Comparison of ENCODE assay signal across 30 cellular contexts in genomic region chr3:161400650-161401049, GRCh38. TPM values are rescaled to one million over a fixed set of nuclear protein-coding genes. Genes with fewer than 3 reads are reported as not detected.
"Had no signal": no experiment of that assay in that cellular context is flagged by ENCODE, and none has a peak within 500 bp of the region (broad histone marks: within the 10 kb centered on the region; RNA-seq: fewer than 3 reads in every experiment).

No MANE protein-coding gene starts in this region.

- H3K27ac Mint-ChIP-seq: activated CD4-positive, alpha-beta memory T cell treated with anti-CD3 and anti-CD28 coated beads for 36 hours; activated CD4-positive, alpha-beta T cell treated with anti-CD3 and anti-CD28 coated beads for 36 hours; activated CD4-positive, alpha-beta T cell treated with anti-CD3 and anti-CD28 coated beads, Interleukin-2, amount 10 ng/mL, durations not matched to agents 24 days and 14 days; activated CD8-positive, alpha-beta memory T cell treated with anti-CD3 and anti-CD28 coated beads, Interleukin-2, amount 10 ng/mL, durations not matched to agents 7 days and 5 days; activated CD8-positive, alpha-beta T cell treated with anti-CD3 and anti-CD28 coated beads, Interleukin-2, amount 10 ng/mL, durations not matched to agents 7 days and 5 days; activated naive CD4-positive, alpha-beta T cell treated with anti-CD3 and anti-CD28 coated beads for 36 hours; activated naive CD8-positive, alpha-beta T cell; activated T-helper 1 cell treated with anti-CD3 and anti-CD28 coated beads, Interleukin-12 subunit alpha, Interleukin-12 subunit beta, Interleukin-2, Interleukin-4 antibody, amounts not matched to agents 30 ng/mL and 10 ng/mL and 1 ng/mL, durations not matched to agents 14 hours and 24 hours and 36 hours; activated T-helper 2 cell treated with anti-CD3 and anti-CD28 coated beads, Interferon-gamma antibody, Interleukin-2, Interleukin-4, amounts not matched to agents 10 μg/mL and 5 μg/mL and 100 μg/mL, durations not matched to agents 14 hours and 24 hours and 36 hours; endodermal cell had no signal

- H3K27me3 ChIP-seq: body of pancreas, colonic mucosa had no signal

- H3K27me3 Mint-ChIP-seq: activated CD4-positive, alpha-beta memory T cell treated with anti-CD3 and anti-CD28 coated beads for 36 hours had no signal

- ATAC-seq: activated CD4-positive, alpha-beta T cell treated with anti-CD3 and anti-CD28 coated beads for 36 hours; activated CD8-positive, alpha-beta memory T cell treated with anti-CD3 and anti-CD28 coated beads, Interleukin-2, amount 10 ng/mL, durations not matched to agents 7 days and 5 days; activated CD8-positive, alpha-beta T cell treated with anti-CD3 and anti-CD28 coated beads, Interleukin-2, amount 10 ng/mL, durations not matched to agents 7 days and 5 days; body of pancreas; esophagus mucosa had no signal

- H3K4me1 Mint-ChIP-seq: activated CD8-positive, alpha-beta memory T cell treated with anti-CD3 and anti-CD28 coated beads, Interleukin-2, amount 10 ng/mL, durations not matched to agents 7 days and 5 days had no signal

- H3K36me3 ChIP-seq: colonic mucosa had no signal

- H3K9me3 ChIP-seq: body of pancreas, colonic mucosa had no signal

- H3K27ac ChIP-seq: body of pancreas, colonic mucosa had no signal

- H3K4me3 ChIP-seq: body of pancreas, colonic mucosa had no signal

- DNase-seq: activated CD4-positive, alpha-beta memory T cell treated with anti-CD3 and anti-CD28 coated beads for 36 hours; activated CD4-positive, alpha-beta T cell treated with anti-CD3 and anti-CD28 coated beads for 36 hours; activated CD4-positive, alpha-beta T cell treated with anti-CD3 and anti-CD28 coated beads, Interleukin-2, amount 10 ng/mL, durations not matched to agents 24 days and 14 days; activated CD4-positive, CD25-positive, alpha-beta regulatory T cell; activated CD4-positive, CD25-positive, alpha-beta regulatory T cell treated with anti-CD3 and anti-CD28 coated beads, Interleukin-2, amount 50 U/mL, for 72 hours; activated CD8-positive, alpha-beta memory T cell treated with anti-CD3 and anti-CD28 coated beads, Interleukin-2, amount 10 ng/mL, durations not matched to agents 7 days and 5 days; activated CD8-positive, alpha-beta memory T cell treated with anti-CD3 and anti-CD28 coated beads, Interleukin-2, amount 50 U/mL, for 4 hours; activated CD8-positive, alpha-beta T cell treated with anti-CD3 and anti-CD28 coated beads, Interleukin-2, amount 10 ng/mL, durations not matched to agents 7 days and 5 days; activated effector memory CD4-positive, alpha-beta T cell treated with anti-CD3 and anti-CD28 coated beads, Interleukin-2, amount 50 U/mL, for 16 hours; activated naive CD4-positive, alpha-beta T cell treated with anti-CD3 and anti-CD28 coated beads for 36 hours; activated T-cell treated with anti-CD3 and anti-CD28 coated beads, Interleukin-2, amount 50 U/mL, for 1 hour; activated T-cell treated with anti-CD3 and anti-CD28 coated beads, Interleukin-2, amount 50 U/mL, for 48 hours; amniotic stem cell; anterior cingulate cortex; body of pancreas; central memory CD4-positive, alpha-beta T cell; cerebellar nuclear complex; colonic mucosa; effector memory CD4-positive, alpha-beta T cell; endodermal cell; head of caudate nucleus; T-helper 2 cell had no signal

- H3K9me3 Mint-ChIP-seq: activated T-helper 2 cell treated with anti-CD3 and anti-CD28 coated beads, Interferon-gamma antibody, Interleukin-2, Interleukin-4, amounts not matched to agents 10 μg/mL and 5 μg/mL and 100 μg/mL, durations not matched to agents 14 hours and 24 hours and 36 hours; endodermal cell had no signal

- H3K36me3 Mint-ChIP-seq: activated CD4-positive, alpha-beta memory T cell treated with anti-CD3 and anti-CD28 coated beads for 36 hours; activated CD8-positive, alpha-beta memory T cell treated with anti-CD3 and anti-CD28 coated beads, Interleukin-2, amount 10 ng/mL, durations not matched to agents 7 days and 5 days had no signal

- H3K4me1 ChIP-seq: body of pancreas, colonic mucosa had no signal

- H3K4me3 Mint-ChIP-seq: activated CD4-positive, alpha-beta memory T cell treated with anti-CD3 and anti-CD28 coated beads for 36 hours; activated CD4-positive, alpha-beta T cell treated with anti-CD3 and anti-CD28 coated beads for 36 hours; activated CD4-positive, alpha-beta T cell treated with anti-CD3 and anti-CD28 coated beads, Interleukin-2, amount 10 ng/mL, durations not matched to agents 24 days and 14 days; activated CD8-positive, alpha-beta memory T cell treated with anti-CD3 and anti-CD28 coated beads, Interleukin-2, amount 10 ng/mL, durations not matched to agents 7 days and 5 days; activated CD8-positive, alpha-beta T cell treated with anti-CD3 and anti-CD28 coated beads, Interleukin-2, amount 10 ng/mL, durations not matched to agents 7 days and 5 days; activated naive CD4-positive, alpha-beta T cell treated with anti-CD3 and anti-CD28 coated beads for 36 hours; activated naive CD8-positive, alpha-beta T cell; activated T-helper 1 cell treated with anti-CD3 and anti-CD28 coated beads, Interleukin-12 subunit alpha, Interleukin-12 subunit beta, Interleukin-2, Interleukin-4 antibody, amounts not matched to agents 30 ng/mL and 10 ng/mL and 1 ng/mL, durations not matched to agents 14 hours and 24 hours and 36 hours; endodermal cell had no signal

RNA-seq across cellular contexts. Expression of gene SPTSSB, which starts 29.3 kb away (rescaled TPM):
- total RNA-seq: activated CD4-positive, alpha-beta memory T cell treated with anti-CD3 and anti-CD28 coated beads for 36 hours; activated CD4-positive, alpha-beta T cell treated with anti-CD3 and anti-CD28 coated beads for 36 hours; activated CD4-positive, alpha-beta T cell treated with anti-CD3 and anti-CD28 coated beads, Interleukin-2, amount 10 ng/mL, durations not matched to agents 24 days and 14 days; activated CD8-positive, alpha-beta memory T cell treated with anti-CD3 and anti-CD28 coated beads for 36 hours; activated CD8-positive, alpha-beta memory T cell treated with anti-CD3 and anti-CD28 coated beads, Interleukin-2, amount 10 ng/mL, durations not matched to agents 7 days and 5 days; activated CD8-positive, alpha-beta T cell treated with anti-CD3 and anti-CD28 coated beads, Interleukin-2, amount 10 ng/mL, durations not matched to agents 7 days and 5 days; activated naive CD4-positive, alpha-beta T cell treated with anti-CD3 and anti-CD28 coated beads for 36 hours; activated T-helper 1 cell treated with anti-CD3 and anti-CD28 coated beads, Interleukin-12 subunit alpha, Interleukin-12 subunit beta, Interleukin-2, Interleukin-4 antibody, amounts not matched to agents 30 ng/mL and 10 ng/mL and 1 ng/mL, durations not matched to agents 14 hours and 24 hours and 36 hours; activated T-helper 2 cell treated with anti-CD3 and anti-CD28 coated beads, Interferon-gamma antibody, Interleukin-2, Interleukin-4, amounts not matched to agents 10 μg/mL and 5 μg/mL and 100 μg/mL, durations not matched to agents 14 hours and 24 hours and 36 hours; dermis microvascular lymphatic vessel endothelial cell; epithelial cell of proximal tubule; T-helper 1 cell treated with Interleukin-12 subunit alpha and Interleukin-12 subunit beta and Interleukin-4 antibody, amounts not matched to agents 30 ng/mL and 1 ng/mL, for 36 hours had no signal
